ENCODE assay signal across 22 cellular contexts in the genomic region with DNA sequence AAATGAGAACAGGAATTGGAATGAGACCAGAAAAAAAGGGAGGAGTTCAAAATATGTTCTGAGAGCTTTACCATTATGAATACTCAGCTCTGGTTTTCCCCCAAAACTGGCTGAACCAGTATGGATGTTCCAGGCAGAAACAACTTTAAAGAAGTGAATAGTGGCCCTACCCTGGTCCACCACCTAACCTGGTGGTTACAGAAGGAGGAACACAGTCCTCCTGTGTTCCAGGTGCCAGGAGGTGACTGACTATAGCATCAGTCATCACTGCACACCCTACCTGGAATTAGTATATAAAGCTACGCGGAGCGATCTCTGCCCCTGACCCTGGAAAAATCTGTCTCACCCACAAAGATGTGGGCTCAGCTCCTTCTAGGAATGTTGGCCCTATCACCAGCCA. TPM values are rescaled to one million over a fixed set of nuclear protein-coding genes. Genes with fewer than 3 reads are reported as not detected.
A peak's percentile ranks its signal among the peaks of the same experiment; 100 is the strongest.
DNase-seq lines count a peak whose midpoint lies in the region; ATAC-seq and TF ChIP-seq lines count a peak whose summit lies in the region.
"Had no signal": no experiment of that assay in that cellular context is flagged by ENCODE, and none has a peak within 500 bp of the region (broad histone marks: within the 10 kb centered on the region; RNA-seq: fewer than 3 reads in every experiment).

A2ML1 (plus strand) TSS at position 324 of the 400 bp plus-strand sequence; CDS start at position 355, 31 bp downstream.

- no peak within 1 kb of the TSS for H2AK5ac ChIP-seq in H9 (ENCODE audit: insufficient read length, low read length)

- H3K23ac ChIP-seq in H9 (ENCODE audit: insufficient read length, low read depth, low read length), result no peak within 1 kb of the TSS

- H3K9me3 Mint-ChIP-seq in H9 (peaks cover 15 to 24% of the 10 kb centered on the region in 2 experiments), WTC11 (peaks cover 16% of the 10 kb centered on the region)
- H3K9me3 Mint-ChIP-seq: activated CD4-positive, alpha-beta T cell treated with anti-CD3 and anti-CD28 coated beads, Interleukin-2, amount 10 ng/mL, durations not matched to agents 24 days and 14 days; activated T-helper 2 cell treated with anti-CD3 and anti-CD28 coated beads, Interferon-gamma antibody, Interleukin-2, Interleukin-4, amounts not matched to agents 10 μg/mL and 5 μg/mL and 100 μg/mL, durations not matched to agents 14 hours and 24 hours and 36 hours; dendritic cell treated with granulocyte-macrophage colony-stimulating factor and Interleukin-4, amounts not matched to agents 40 ng/mL and 50 ng/mL, for 4 days; HFFc6; T-helper 1 cell treated with Interleukin-12 subunit alpha and Interleukin-12 subunit beta and Interleukin-4 antibody, amounts not matched to agents 30 μg/mL and 1 μg/mL, for 36 hours had no signal

- no peak within 1 kb of the TSS for H4K5ac ChIP-seq in H9 (ENCODE audit: insufficient read length, low read depth, low read length)

- no peaks in the 10 kb centered on the region for H3K23me2 ChIP-seq in H9 (ENCODE audit: insufficient read length, low read depth, low read length, poor library complexity, severe bottlenecking)

- H3K79me2 ChIP-seq in H9 (ENCODE audit: insufficient read depth, low read length), result no peaks in the 10 kb centered on the region

- no CpG with 5 or more reads among the region's 3 CpGs for WGBS in H9 (ENCODE audit: extremely low coverage, insufficient read length, low lambda C conversion rate)

- H3K36me3 Mint-ChIP-seq in H9 (ENCODE audit: insufficient read depth in 1 of 3, low read depth in 3 of 3) (peaks cover 4 to 21% (median 15%) of the 10 kb centered on the region in 3 experiments; a peak in 6 of 7 replicates), WTC11 (peaks cover 31% of the 10 kb centered on the region)

- no peak within 1 kb of the TSS for H3K14ac ChIP-seq in H9 (ENCODE audit: insufficient read depth, low read length)

- no peak within 1 kb of the TSS for H2BK5ac ChIP-seq in H9 (ENCODE audit: insufficient read length, low read length)

- H2AFZ ChIP-seq in H9 (ENCODE audit: low read length), result no peak within 1 kb of the TSS

- H4K8ac ChIP-seq in H9 (replicated peaks; ENCODE audit: insufficient read length, low read depth, low read length), result no peak within 1 kb of the TSS

- H3K4ac ChIP-seq in H9 (ENCODE audit: low read depth, low read length), result no peak within 1 kb of the TSS

- no peak within 1 kb of the TSS for H3K56ac ChIP-seq in H9 (ENCODE audit: insufficient read length, low read depth, low read length)

- no peak within 1 kb of the TSS for H3K4me2 ChIP-seq in H9 (ENCODE audit: insufficient read depth, insufficient read length, low read length)
- H3K4me2 ChIP-seq: BLaER1 had no signal

- H3K9ac ChIP-seq in H9 (ENCODE audit: extremely low read depth, insufficient read length, low read length), result no peak within 1 kb of the TSS
- H3K9ac ChIP-seq: BLaER1 had no signal

- H3K4me1 Mint-ChIP-seq in H9, result peaks cover 38 to 46% of the 10 kb centered on the region in 2 experiments
- H3K4me1 Mint-ChIP-seq in WTC11, result peaks cover 61% of the 10 kb centered on the region

- peaks cover 8% of the 10 kb centered on the region; the same call in 1 of the 2 replicates for H3K4me1 ChIP-seq in H9 (ENCODE audit: insufficient read depth, low read length)
- H3K4me1 ChIP-seq in foreskin keratinocyte, result peaks cover 20% of the 10 kb centered on the region
- H3K4me1 ChIP-seq: BLaER1, SJSA1 had no signal

- ATAC-seq in WTC11 (no peak), foreskin keratinocyte (peak; percentile 99), GM21576 (IDR thresholded peaks at IDR 0.05; ENCODE audit: unreplicated experiment) (no peak), GM19467 (IDR thresholded peaks at IDR 0.05; ENCODE audit: unreplicated experiment) (no peak)

- POLR2A ChIA-PET in WTC11 (lab: Charles Lee), result interaction anchor here (1.1 kb wide), 1 partner anchor 125 kb away, joined by 3 read pairs; the partner anchor contains the start of gene RIMKLB

- no peak within 1 kb of the TSS for H2BK120ac ChIP-seq in H9 (ENCODE audit: low read depth, low read length, poor library complexity, severe bottlenecking)

- H3K27ac Mint-ChIP-seq in H9 (peak within 1 kb of the TSS; percentile 62 to 94 (median 80); a peak in 6 of 7 replicates), WTC11 (peak within 1 kb of the TSS; percentile 90)
- H3K27ac Mint-ChIP-seq: activated CD4-positive, alpha-beta T cell treated with anti-CD3 and anti-CD28 coated beads, Interleukin-2, amount 10 ng/mL, durations not matched to agents 24 days and 14 days; activated T-helper 2 cell treated with anti-CD3 and anti-CD28 coated beads, Interferon-gamma antibody, Interleukin-2, Interleukin-4, amounts not matched to agents 10 μg/mL and 5 μg/mL and 100 μg/mL, durations not matched to agents 14 hours and 24 hours and 36 hours; dendritic cell treated with granulocyte-macrophage colony-stimulating factor and Interleukin-4, amounts not matched to agents 40 ng/mL and 50 ng/mL, for 4 days; HFFc6; T-helper 1 cell treated with Interleukin-12 subunit alpha and Interleukin-12 subunit beta and Interleukin-4 antibody, amounts not matched to agents 30 μg/mL and 1 μg/mL, for 36 hours had no signal

- no peak within 1 kb of the TSS for H4K91ac ChIP-seq in H9 (ENCODE audit: insufficient read length, low read depth, low read length)

- no peaks in the 10 kb centered on the region for H3K9me3 ChIP-seq in H9 (ENCODE audit: control insufficient read depth, low read depth, low read length)
- H3K9me3 ChIP-seq: SJSA1 had no signal

- H4K20me1 ChIP-seq in H9 (ENCODE audit: control insufficient read depth, insufficient read depth, insufficient read length), result no peaks in the 10 kb centered on the region
- H4K20me1 ChIP-seq: BLaER1 had no signal

- H3K27me3 Mint-ChIP-seq in H9 (ENCODE audit: low read depth) (no peaks in the 10 kb centered on the region), WTC11 (ENCODE audit: low read depth) (no peaks in the 10 kb centered on the region)
- H3K27me3 Mint-ChIP-seq: dendritic cell treated with granulocyte-macrophage colony-stimulating factor and Interleukin-4, amounts not matched to agents 40 ng/mL and 50 ng/mL, for 4 days had no signal

- H3K79me1 ChIP-seq in H9 (ENCODE audit: insufficient read depth, low read depth, low read length, poor library complexity, severe bottlenecking), result no peaks in the 10 kb centered on the region

- H3K27ac ChIP-seq in H9 (ENCODE audit: insufficient read length, low read depth, low read length), result no peak within 1 kb of the TSS
- peak within 1 kb of the TSS; percentile 97 for H3K27ac ChIP-seq in foreskin keratinocyte
- H3K27ac ChIP-seq: BLaER1, brain microvascular endothelial cell, SJSA1 had no signal

- no peaks in the 10 kb centered on the region for H3K27me3 ChIP-seq in H9 (ENCODE audit: insufficient read depth, low read length)
- H3K27me3 ChIP-seq in foreskin keratinocyte, result no peaks in the 10 kb centered on the region
- H3K27me3 ChIP-seq: BLaER1, brain microvascular endothelial cell, SJSA1 had no signal

- peak within 1 kb of the TSS; percentile 16 for H3K18ac ChIP-seq in H9 (ENCODE audit: insufficient read length, low read depth, low read length)

- CTCF ChIA-PET in WTC11 (lab: Charles Lee), result interaction anchor here (0.5 to 3.0 kb wide), 12 partner anchors 12 to 278 kb away, joined by 3 to 65 read pairs (median 12); no protein-coding TSS in a partner anchor

- no peak within 1 kb of the TSS for H2BK12ac ChIP-seq in H9 (ENCODE audit: insufficient read length, low read depth, low read length)

- H2BK15ac ChIP-seq in H9 (ENCODE audit: low read depth, low read length), result no peak within 1 kb of the TSS

- H2BK20ac ChIP-seq in H9 (ENCODE audit: low read depth, low read length, poor library complexity, severe bottlenecking), result no peak within 1 kb of the TSS

- H3K4me3 Mint-ChIP-seq in H9, result peak within 1 kb of the TSS in 1 of 2 experiments; percentile 73; a peak in 3 of 5 replicates
- H3K4me3 Mint-ChIP-seq in WTC11, result peak within 1 kb of the TSS; percentile 64; the same call in 1 of the 2 replicates
- H3K4me3 Mint-ChIP-seq: activated CD4-positive, alpha-beta T cell treated with anti-CD3 and anti-CD28 coated beads, Interleukin-2, amount 10 ng/mL, durations not matched to agents 24 days and 14 days; dendritic cell treated with granulocyte-macrophage colony-stimulating factor and Interleukin-4, amounts not matched to agents 40 ng/mL and 50 ng/mL, for 4 days; HFFc6; T-helper 1 cell treated with Interleukin-12 subunit alpha and Interleukin-12 subunit beta and Interleukin-4 antibody, amounts not matched to agents 30 μg/mL and 1 μg/mL, for 36 hours had no signal

- no peak for TF ChIP-seq CTCF in H9 (conservative IDR thresholded peaks at IDR 0.05)
- TF ChIP-seq CTCF in WTC11 (IDR thresholded peaks at IDR 0.05), result no peak
- peak; percentile 18 for TF ChIP-seq CTCF in foreskin keratinocyte (conservative IDR thresholded peaks at IDR 0.05)

- DNase-seq in H9 (no peak), WTC11 (ENCODE audit: low spot score) (no peak), foreskin keratinocyte (peak; percentile 91 to 96), renal cortical epithelial cell (ENCODE audit: low read depth) (peak; percentile 12), EL (no peak)
- DNase-seq in activated CD8-positive, alpha-beta memory T cell treated with anti-CD3 and anti-CD28 coated beads, Interleukin-2, amount 50 U/mL, for 4 hours, result no peak
- DNase-seq: activated CD4-positive, alpha-beta T cell treated with anti-CD3 and anti-CD28 coated beads, Interleukin-2, amount 10 ng/mL, durations not matched to agents 24 days and 14 days; brain microvascular endothelial cell; HFFc6; NCI-H1694; NCI-H226; NCI-H774; retina; stimulated activated CD4-positive, alpha-beta T cell treated with anti-CD3 and anti-CD28 coated beads, Interleukin-12 subunit alpha, Interleukin-12 subunit beta, amount 100 ng/mL, for 4 hours had no signal

- H3T11ph ChIP-seq in H9 (ENCODE audit: low read length), result no peak within 1 kb of the TSS

TF ChIP-seq in WTC11, 78 proteins besides CTCF, POLR2A, EP300 and RAD21 (continues in another document):
- TF ChIP-seq RELA (CRISPR knock-in tag; IDR thresholded peaks at IDR 0.05; ENCODE audit: borderline replicate concordance), result no peak
- TF ChIP-seq PRRX2 (CRISPR knock-in tag; IDR thresholded peaks at IDR 0.05), result no peak
- no peak for TF ChIP-seq RORB (CRISPR knock-in tag; IDR thresholded peaks at IDR 0.05)
- TF ChIP-seq, protein P1, sequence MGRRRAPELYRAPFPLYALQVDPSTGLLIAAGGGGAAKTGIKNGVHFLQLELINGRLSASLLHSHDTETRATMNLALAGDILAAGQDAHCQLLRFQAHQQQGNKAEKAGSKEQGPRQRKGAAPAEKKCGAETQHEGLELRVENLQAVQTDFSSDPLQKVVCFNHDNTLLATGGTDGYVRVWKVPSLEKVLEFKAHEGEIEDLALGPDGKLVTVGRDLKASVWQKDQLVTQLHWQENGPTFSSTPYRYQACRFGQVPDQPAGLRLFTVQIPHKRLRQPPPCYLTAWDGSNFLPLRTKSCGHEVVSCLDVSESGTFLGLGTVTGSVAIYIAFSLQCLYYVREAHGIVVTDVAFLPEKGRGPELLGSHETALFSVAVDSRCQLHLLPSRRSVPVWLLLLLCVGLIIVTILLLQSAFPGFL (CRISPR knock-in tag; IDR thresholded peaks at IDR 0.05; ENCODE audit: borderline replicate concordance), result no peak
- TF ChIP-seq ZNF263 (CRISPR knock-in tag; IDR thresholded peaks at IDR 0.05; ENCODE audit: low read depth), result no peak

RNA-seq across cellular contexts. Expression of gene A2ML1, which starts in this region (rescaled TPM):
- total RNA-seq in H9 (2021), result 2.8 and 4.1 TPM in 2 replicates
- total RNA-seq in WTC11 (2021), result 9.1 to 11.5 TPM (median 10.5 TPM) in 3 replicates
- total RNA-seq in foreskin keratinocyte, result 14.6 and 29.4 TPM in 2 replicates
- polyA plus RNA-seq in foreskin keratinocyte, result 7.1 and 10.2 TPM in 2 replicates
- 0.35 TPM in 1 of 2 replicates, not detected in the other for total RNA-seq in renal cortical epithelial cell
- total RNA-seq: activated CD4-positive, alpha-beta T cell treated with anti-CD3 and anti-CD28 coated beads, Interleukin-2, amount 10 ng/mL, durations not matched to agents 24 days and 14 days; activated T-helper 2 cell treated with anti-CD3 and anti-CD28 coated beads, Interferon-gamma antibody, Interleukin-2, Interleukin-4, amounts not matched to agents 10 μg/mL and 5 μg/mL and 100 μg/mL, durations not matched to agents 14 hours and 24 hours and 36 hours; epithelial cell of proximal tubule; HFFc6; SJSA1 had no signal

Comparison
In these comparisons a context has a peak if more than half of its experiments do, and no peak if none do; other contexts are left out.
1. Peak in DNase-seq in renal cortical epithelial cell; RNA of the gene not detected or under 1 TPM.
2. DNase-seq: peak in foreskin keratinocyte (2 of 2); none in H9 (single experiment), WTC11 (single experiment), EL (single experiment) and activated CD8-positive, alpha-beta memory T cell treated with anti-CD3 and anti-CD28 coated beads, Interleukin-2, amount 50 U/mL, for 4 hours (single experiment).